Comparison of ENCODE assay signal across 1 cellular context in the genomic region with DNA sequence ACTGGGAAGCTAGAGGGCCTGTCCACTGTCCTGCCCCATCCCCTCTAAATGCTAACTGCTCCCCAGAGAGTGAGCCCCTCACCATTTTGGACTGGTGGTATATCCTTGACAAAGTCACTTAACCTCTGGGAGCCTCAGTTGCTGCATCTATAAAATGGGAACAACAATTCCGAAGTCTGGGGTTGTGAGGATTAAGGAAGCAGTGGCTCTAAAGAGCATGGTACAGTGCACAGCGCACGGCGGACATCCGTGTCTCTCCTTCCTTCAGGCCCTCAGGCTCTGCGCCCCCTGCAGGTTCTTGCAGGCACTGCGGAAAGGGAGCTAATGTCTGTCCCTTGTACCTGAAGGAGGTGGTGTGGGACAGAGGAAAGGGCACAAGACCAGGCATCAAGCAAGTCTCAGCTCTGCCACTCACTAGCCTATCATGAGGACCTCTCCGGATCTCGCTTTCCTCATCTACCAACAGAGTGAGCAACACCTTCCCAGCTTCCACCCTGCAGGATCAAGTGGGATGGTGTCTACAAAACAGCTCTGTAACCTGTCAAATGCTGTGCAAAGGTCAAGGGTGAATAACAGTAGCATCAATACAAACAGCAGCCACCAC.
A peak's percentile ranks its signal among the peaks of the same experiment; 100 is the strongest.
TF ChIP-seq lines count a peak whose summit lies in the region.

No MANE protein-coding gene starts in this region.

TF ChIP-seq in GM12878, 131 proteins besides CTCF, POLR2A, EP300 and RAD21 (continued from another document):
- TF ChIP-seq, protein P1, sequence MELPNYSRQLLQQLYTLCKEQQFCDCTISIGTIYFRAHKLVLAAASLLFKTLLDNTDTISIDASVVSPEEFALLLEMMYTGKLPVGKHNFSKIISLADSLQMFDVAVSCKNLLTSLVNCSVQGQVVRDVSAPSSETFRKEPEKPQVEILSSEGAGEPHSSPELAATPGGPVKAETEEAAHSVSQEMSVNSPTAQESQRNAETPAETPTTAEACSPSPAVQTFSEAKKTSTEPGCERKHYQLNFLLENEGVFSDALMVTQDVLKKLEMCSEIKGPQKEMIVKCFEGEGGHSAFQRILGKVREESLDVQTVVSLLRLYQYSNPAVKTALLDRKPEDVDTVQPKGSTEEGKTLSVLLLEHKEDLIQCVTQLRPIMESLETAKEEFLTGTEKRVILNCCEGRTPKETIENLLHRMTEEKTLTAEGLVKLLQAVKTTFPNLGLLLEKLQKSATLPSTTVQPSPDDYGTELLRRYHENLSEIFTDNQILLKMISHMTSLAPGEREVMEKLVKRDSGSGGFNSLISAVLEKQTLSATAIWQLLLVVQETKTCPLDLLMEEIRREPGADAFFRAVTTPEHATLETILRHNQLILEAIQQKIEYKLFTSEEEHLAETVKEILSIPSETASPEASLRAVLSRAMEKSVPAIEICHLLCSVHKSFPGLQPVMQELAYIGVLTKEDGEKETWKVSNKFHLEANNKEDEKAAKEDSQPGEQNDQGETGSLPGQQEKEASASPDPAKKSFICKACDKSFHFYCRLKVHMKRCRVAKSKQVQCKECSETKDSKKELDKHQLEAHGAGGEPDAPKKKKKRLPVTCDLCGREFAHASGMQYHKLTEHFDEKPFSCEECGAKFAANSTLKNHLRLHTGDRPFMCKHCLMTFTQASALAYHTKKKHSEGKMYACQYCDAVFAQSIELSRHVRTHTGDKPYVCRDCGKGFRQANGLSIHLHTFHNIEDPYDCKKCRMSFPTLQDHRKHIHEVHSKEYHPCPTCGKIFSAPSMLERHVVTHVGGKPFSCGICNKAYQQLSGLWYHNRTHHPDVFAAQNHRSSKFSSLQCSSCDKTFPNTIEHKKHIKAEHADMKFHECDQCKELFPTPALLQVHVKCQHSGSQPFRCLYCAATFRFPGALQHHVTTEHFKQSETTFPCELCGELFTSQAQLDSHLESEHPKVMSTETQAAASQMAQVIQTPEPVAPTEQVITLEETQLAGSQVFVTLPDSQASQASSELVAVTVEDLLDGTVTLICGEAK (IDR thresholded peaks at IDR 0.05; ENCODE audit: borderline replicate concordance), result no peak
- TF ChIP-seq BCL11A (IDR thresholded peaks at IDR 0.05; ENCODE audit: low read depth, low read length), result no peak
- TF ChIP-seq YY1 (IDR thresholded peaks at IDR 0.05; ENCODE audit: low read depth, low read length), result peak; percentile 59; the same call in 1 of the 2 replicates
- no peak for TF ChIP-seq ASH2L (IDR thresholded peaks at IDR 0.05; ENCODE audit: borderline replicate concordance, low read depth)
- TF ChIP-seq, protein P2, sequence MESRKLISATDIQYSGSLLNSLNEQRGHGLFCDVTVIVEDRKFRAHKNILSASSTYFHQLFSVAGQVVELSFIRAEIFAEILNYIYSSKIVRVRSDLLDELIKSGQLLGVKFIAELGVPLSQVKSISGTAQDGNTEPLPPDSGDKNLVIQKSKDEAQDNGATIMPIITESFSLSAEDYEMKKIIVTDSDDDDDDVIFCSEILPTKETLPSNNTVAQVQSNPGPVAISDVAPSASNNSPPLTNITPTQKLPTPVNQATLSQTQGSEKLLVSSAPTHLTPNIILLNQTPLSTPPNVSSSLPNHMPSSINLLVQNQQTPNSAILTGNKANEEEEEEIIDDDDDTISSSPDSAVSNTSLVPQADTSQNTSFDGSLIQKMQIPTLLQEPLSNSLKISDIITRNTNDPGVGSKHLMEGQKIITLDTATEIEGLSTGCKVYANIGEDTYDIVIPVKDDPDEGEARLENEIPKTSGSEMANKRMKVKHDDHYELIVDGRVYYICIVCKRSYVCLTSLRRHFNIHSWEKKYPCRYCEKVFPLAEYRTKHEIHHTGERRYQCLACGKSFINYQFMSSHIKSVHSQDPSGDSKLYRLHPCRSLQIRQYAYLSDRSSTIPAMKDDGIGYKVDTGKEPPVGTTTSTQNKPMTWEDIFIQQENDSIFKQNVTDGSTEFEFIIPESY (IDR thresholded peaks at IDR 0.05), result 0 out of 2 replicates have a peak, but pooled peaks have one; percentile 59
- peak; percentile 42 for TF ChIP-seq IRF4 (IDR thresholded peaks at IDR 0.05; ENCODE audit: low read depth, low read length)
- no peak for TF ChIP-seq BHLHE40 (IDR thresholded peaks at IDR 0.05; ENCODE audit: borderline replicate concordance in 1 of 2, low read depth in 2 of 2, low read length in 1 of 2)
- TF ChIP-seq, protein P3, sequence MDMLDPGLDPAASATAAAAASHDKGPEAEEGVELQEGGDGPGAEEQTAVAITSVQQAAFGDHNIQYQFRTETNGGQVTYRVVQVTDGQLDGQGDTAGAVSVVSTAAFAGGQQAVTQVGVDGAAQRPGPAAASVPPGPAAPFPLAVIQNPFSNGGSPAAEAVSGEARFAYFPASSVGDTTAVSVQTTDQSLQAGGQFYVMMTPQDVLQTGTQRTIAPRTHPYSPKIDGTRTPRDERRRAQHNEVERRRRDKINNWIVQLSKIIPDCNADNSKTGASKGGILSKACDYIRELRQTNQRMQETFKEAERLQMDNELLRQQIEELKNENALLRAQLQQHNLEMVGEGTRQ (IDR thresholded peaks at IDR 0.05; ENCODE audit: borderline replicate concordance, low read depth, low read length), result no peak
- TF ChIP-seq ZZZ3 (IDR thresholded peaks at IDR 0.05; ENCODE audit: control insufficient read depth, insufficient read length, low read depth), result no peak
TF ChIP-seq in GM12878: peak in this region for 5.
